8 cellular contexts compared by ENCODE assay signal in genomic region chr19:57477191-57478008, GRCh38. TPM values are rescaled to one million over a fixed set of nuclear protein-coding genes. Genes with fewer than 3 reads are reported as not detected.
DNase-seq lines count a peak whose midpoint lies in the region; ATAC-seq and TF ChIP-seq lines count a peak whose summit lies in the region.

Gene ZNF772 (minus strand): TSS chr19:57477566. CDS start chr19:57477309, 257 bp downstream.

- no peaks in the 10 kb centered on the region for H3K27me3 ChIP-seq in Panc1 (ENCODE audit: control insufficient read depth, insufficient read depth, low read length)

- TF ChIP-seq RAD21 in Ishikawa (IDR thresholded peaks at IDR 0.05; ENCODE audit: low read depth), result no peak

- H3K27me3 Mint-ChIP-seq in natural killer cell treated with Interleukin-12 subunit alpha and Interleukin-12 subunit beta and Interleukin-15 and Interleukin-18, amount 100 ng/mL, for 72 hours, result peaks cover 12 to 13% of the 10 kb centered on the region in 2 donors

- no peaks in the 10 kb centered on the region for H3K36me3 ChIP-seq in Panc1 (ENCODE audit: control insufficient read depth, insufficient read depth, low read length)

- ATAC-seq in GM21529 (IDR thresholded peaks at IDR 0.05; ENCODE audit: unreplicated experiment) (peak; percentile 98), Panc1 (peak; percentile 100)
- peak; percentile 96 to 100 for ATAC-seq in natural killer cell treated with Interleukin-12 subunit alpha and Interleukin-12 subunit beta and Interleukin-15 and Interleukin-18, amount 100 ng/mL, for 72 hours

- peak; percentile 95 for DNase-seq in DMS53 treated with DMSO at 0.1 percent for 48 hours (lab: John Stamatoyannopoulos, UW; ENCODE audit: unreplicated experiment)
- DNase-seq in Panc1 (ENCODE audit: low read depth, low spot score), result peak; percentile 86
- peak; percentile 81 for DNase-seq in activated T-helper 9 cell treated with anti-CD3 and anti-CD28 coated beads, Interleukin-2, amount 50 U/mL, for 16 hours (ENCODE audit: low read depth)
- peak; percentile 94 for DNase-seq in fibroblast of the aortic adventitia (ENCODE audit: low read depth)
- DNase-seq in natural killer cell treated with Interleukin-12 subunit alpha and Interleukin-12 subunit beta and Interleukin-15 and Interleukin-18, amount 100 ng/mL, for 72 hours (ENCODE audit: low spot score), result peak; percentile 90
- peak; percentile 90 for DNase-seq in stimulated activated naive CD4-positive, alpha-beta T cell treated with Interleukin-2 at 50 U/mL for 16 hours (lab: John Stamatoyannopoulos, UW)

- POLR2A ChIA-PET in Panc1 (lab: Charles Lee), result no interaction called here

- H3K9me3 ChIP-seq in Panc1 (ENCODE audit: control insufficient read depth, insufficient read depth, low read depth, low read length), result peaks cover 72% of the 10 kb centered on the region

- BruUV-seq in Panc1 (replicated peaks; lab: Mats Ljungman, UMichigan), result TSS peak; percentile 88

- intact Hi-C loops in Panc1 (cut with micrococcal nuclease; ENCODE audit: unreplicated experiment), result no loop called here

- peak within 1 kb of the TSS; percentile 83 to 84 for H3K27ac Mint-ChIP-seq in natural killer cell treated with Interleukin-12 subunit alpha and Interleukin-12 subunit beta and Interleukin-15 and Interleukin-18, amount 100 ng/mL, for 72 hours

- peaks cover 7 to 17% of the 10 kb centered on the region in 2 donors for H3K4me1 Mint-ChIP-seq in natural killer cell treated with Interleukin-12 subunit alpha and Interleukin-12 subunit beta and Interleukin-15 and Interleukin-18, amount 100 ng/mL, for 72 hours (ENCODE audit: low read depth in 2 of 2)

- H3K4me3 ChIP-seq in Panc1 (ENCODE audit: low read depth in 2 of 2, low read length in 2 of 2), result peak within 1 kb of the TSS; percentile 61 to 81
- peak within 1 kb of the TSS; percentile 92 for H3K4me3 ChIP-seq in fibroblast of the aortic adventitia (ENCODE audit: low read depth, low read length)

- no peaks in the 10 kb centered on the region for H3K4me1 ChIP-seq in Panc1 (ENCODE audit: control insufficient read depth, insufficient read depth, low read length)

- CTCF ChIA-PET in Panc1 (lab: Charles Lee), result no interaction called here

- peaks cover 29% of the 10 kb centered on the region for H3K9me3 Mint-ChIP-seq in natural killer cell treated with Interleukin-12 subunit alpha and Interleukin-12 subunit beta and Interleukin-15 and Interleukin-18, amount 100 ng/mL, for 72 hours

- peaks cover 67% of the 10 kb centered on the region for H3K36me3 Mint-ChIP-seq in natural killer cell treated with Interleukin-12 subunit alpha and Interleukin-12 subunit beta and Interleukin-15 and Interleukin-18, amount 100 ng/mL, for 72 hours

- in situ Hi-C loops in Panc1 (cut with HindIII; ENCODE audit: low pct_unique_long_range_greater_than_20kb, low sequenced_read_pairs), result no loop called here

- peak within 1 kb of the TSS; percentile 89 for H3K27ac ChIP-seq in Panc1 (ENCODE audit: low read length)

- peak; percentile 58 for TF ChIP-seq CTCF in Panc1 (IDR thresholded peaks at IDR 0.05)
- TF ChIP-seq CTCF in fibroblast of the aortic adventitia (IDR thresholded peaks at IDR 0.05; ENCODE audit: insufficient read depth, low read length), result peak; percentile 81

- peak within 1 kb of the TSS; percentile 94 for H3K4me3 Mint-ChIP-seq in natural killer cell treated with Interleukin-12 subunit alpha and Interleukin-12 subunit beta and Interleukin-15 and Interleukin-18, amount 100 ng/mL, for 72 hours

- TF ChIP-seq EP300 in Ishikawa (IDR thresholded peaks at IDR 0.05; ENCODE audit: borderline replicate concordance), result 0 out of 2 replicates have a peak, but pooled peaks have one; percentile 22

TF ChIP-seq in Ishikawa, 13 proteins besides CTCF, POLR2A, EP300 and RAD21:
- TF ChIP-seq USF1 (IDR thresholded peaks at IDR 0.05) (0 out of 2 replicates have a peak, but pooled peaks have one; percentile 7), CREB1 (IDR thresholded peaks at IDR 0.05; ENCODE audit: low read depth) (no peak), YY1 (IDR thresholded peaks at IDR 0.05; ENCODE audit: low read depth) (peak; percentile 89), TCF12 (IDR thresholded peaks at IDR 0.05; ENCODE audit: low read depth) (no peak), MAX (IDR thresholded peaks at IDR 0.05) (peak; percentile 78), CEBPB (IDR thresholded peaks at IDR 0.05) (peak; percentile 10; the same call in 1 of the 2 replicates), EGR1 (IDR thresholded peaks at IDR 0.05) (no peak), TEAD4 (IDR thresholded peaks at IDR 0.05) (no peak), TAF1 (IDR thresholded peaks at IDR 0.05; ENCODE audit: low read depth) (peak; percentile 62)

RNA-seq across cellular contexts. Expression of gene ZNF772, which starts in this region (rescaled TPM):
- 6.2 TPM for total RNA-seq in Panc1 (2021; ENCODE audit: unreplicated experiment)
- 2.1 TPM for polyA plus RNA-seq in Panc1 (2012; ENCODE audit: insufficient read length)
- total RNA-seq in fibroblast of the aortic adventitia (ENCODE audit: low replicate concordance), result 6.4 and 17.9 TPM in 2 replicates
- 1 to 10 TPM; 3.4 to 6.8 TPM for total RNA-seq in natural killer cell treated with Interleukin-12 subunit alpha and Interleukin-12 subunit beta and Interleukin-15 and Interleukin-18, amount 100 ng/mL, for 72 hours

Comparison
In these comparisons a context has a peak if more than half of its experiments do, and no peak if none do; other contexts are left out.
1. Peak in every context shown above with its lines: DNase-seq, ATAC-seq, H3K4me3 ChIP-seq and H3K27ac ChIP-seq.